8 cellular contexts compared by ENCODE assay signal in the genomic region with DNA sequence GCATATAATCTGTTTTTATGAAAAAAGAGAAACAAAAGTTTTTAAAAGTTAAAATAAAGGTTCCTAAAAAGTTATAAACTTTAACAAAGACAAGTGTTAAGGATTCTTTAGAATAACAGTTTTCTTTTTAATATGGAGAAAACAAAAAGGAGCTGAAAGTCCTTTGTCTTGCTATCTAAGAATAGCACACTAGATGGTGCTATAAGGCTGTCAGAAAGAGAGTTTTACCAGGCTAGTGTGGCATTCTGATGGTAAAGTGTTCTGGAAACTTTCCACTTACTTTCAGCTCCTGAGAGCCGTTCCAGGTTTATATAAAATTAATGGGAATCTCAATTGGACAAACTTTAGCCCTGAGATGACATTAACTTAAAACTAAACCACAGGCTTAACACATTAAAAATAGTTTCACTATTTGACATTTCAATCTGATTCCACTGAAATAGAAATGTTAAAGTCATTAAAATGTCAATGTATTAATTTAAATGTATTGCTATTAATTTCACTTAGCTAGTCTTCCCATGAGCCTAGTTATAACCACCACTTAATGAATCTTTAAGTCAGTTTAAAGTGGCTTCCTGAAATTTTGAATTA. TPM values are rescaled to one million over a fixed set of nuclear protein-coding genes. Genes with fewer than 3 reads are reported as not detected.
A peak's percentile ranks its signal among the peaks of the same experiment; 100 is the strongest.
DNase-seq lines count a peak whose midpoint lies in the region; ATAC-seq, FAIRE-seq and TF ChIP-seq lines count a peak whose summit lies in the region.

No MANE protein-coding gene starts in this region.

- H2BK15ac ChIP-seq in mesendoderm (replicated peaks; ENCODE audit: low read depth), result no peak overlapping the region

- H2BK120ac ChIP-seq in mesendoderm (ENCODE audit: low read depth, low read length), result no peak overlapping the region

- no peak overlapping the region for H3K4me2 ChIP-seq in mesendoderm (ENCODE audit: low read length)

- H3K4me1 ChIP-seq in mesendoderm (ENCODE audit: control insufficient read depth, low read depth, low read length), result peaks cover 2% of the 10 kb centered on the region

- peak; percentile 82 for FAIRE-seq in GM18507 (lab: Jason Lieb, UNC)

- no peaks in the 10 kb centered on the region for H3K79me2 ChIP-seq in mesendoderm (ENCODE audit: control insufficient read depth, insufficient read depth, low read length)

- no peaks in the 10 kb centered on the region for H3K79me1 ChIP-seq in mesendoderm (ENCODE audit: low read length)

- no peak overlapping the region for H3K9ac ChIP-seq in mesendoderm (ENCODE audit: low read length)

- no CpG with 5 or more reads among the region's 1 CpG for WGBS in mesendoderm (ENCODE audit: extremely low coverage, insufficient coverage, low lambda C conversion rate)

- no peak for DNase-seq in AG09309 (ENCODE audit: low read depth)
- no peak for DNase-seq in GM18507 (ENCODE audit: extremely low spot score, insufficient read length, low read depth)
- DNase-seq in NCI-H748 treated with DMSO at 0.1 percent for 48 hours (lab: John Stamatoyannopoulos, UW), result peak; percentile 17
- peak; percentile 68 for DNase-seq in cerebellar cortex (ENCODE audit: low spot score)
- DNase-seq in mesendoderm, result peak; percentile 62

- H3K27ac ChIP-seq in mesendoderm (ENCODE audit: low read depth, low read length), result no peak overlapping the region

- no peak overlapping the region for H2AK5ac ChIP-seq in mesendoderm (ENCODE audit: low read length)

- H4K5ac ChIP-seq in mesendoderm (ENCODE audit: low read length), result no peak overlapping the region

- ATAC-seq in HG02884 (IDR thresholded peaks at IDR 0.05; ENCODE audit: unreplicated experiment) (no peak), HG02973 (IDR thresholded peaks at IDR 0.05; ENCODE audit: unreplicated experiment) (no peak), HG02840 (IDR thresholded peaks at IDR 0.05; ENCODE audit: low FRiP score, unreplicated experiment) (no peak)

- no peak overlapping the region for H3K4ac ChIP-seq in mesendoderm (ENCODE audit: low read depth, low read length)

- H3K36me3 ChIP-seq in mesendoderm (ENCODE audit: control insufficient read depth, insufficient read depth, low read length), result no peaks in the 10 kb centered on the region

- H3K4me3 ChIP-seq in AG09309 (ENCODE audit: control insufficient read depth, low read depth, low read length) (no peak overlapping the region), mesendoderm (ENCODE audit: low read length) (no peak overlapping the region)

- H3K23ac ChIP-seq in mesendoderm (ENCODE audit: low read length), result no peak overlapping the region

- H2BK5ac ChIP-seq in mesendoderm (ENCODE audit: low read length), result no peak overlapping the region

- H3K56ac ChIP-seq in mesendoderm (ENCODE audit: low read length), result no peak overlapping the region

- TF ChIP-seq CTCF in AG09309 (IDR thresholded peaks at IDR 0.05; ENCODE audit: control insufficient read depth, insufficient read depth, low read depth, low read length, missing control alignments), result peak; percentile 68

- no peak overlapping the region for H3K18ac ChIP-seq in mesendoderm (ENCODE audit: low read length)

- H4K8ac ChIP-seq in mesendoderm (ENCODE audit: low read depth, low read length), result no peak overlapping the region

- no peaks in the 10 kb centered on the region for H3K27me3 ChIP-seq in mesendoderm (ENCODE audit: insufficient read depth, low read length, poor library complexity)

RNA-seq across cellular contexts. Expression of a gene that starts 3.7 kb away (rescaled TPM):
- 0.55 TPM for polyA plus RNA-seq in mesendoderm (2013, experiment 1 of 2)
- polyA plus RNA-seq in mesendoderm (2013, experiment 2 of 2), result 0.45 TPM

RNA-seq across cellular contexts. Expression of a gene that starts 4.0 kb away (rescaled TPM):
- polyA plus RNA-seq in mesendoderm (2013, experiment 1 of 2), result 2.0 TPM
- polyA plus RNA-seq in mesendoderm (2013, experiment 2 of 2), result 2.0 TPM

Comparison
In these comparisons a context has a peak if more than half of its experiments do, and no peak if none do; other contexts are left out.
1. DNase-seq: peak in NCI-H748 treated with DMSO at 0.1 percent for 48 hours (single experiment), cerebellar cortex (single experiment) and mesendoderm (single experiment); none in AG09309 (single experiment) and GM18507 (single experiment).